ENCODE assay signal across 9 cellular contexts in genomic region chr4:168877407-168877778, GRCh38.
A peak's percentile ranks its signal among the peaks of the same experiment; 100 is the strongest.
DNase-seq lines count a peak whose midpoint lies in the region; ATAC-seq, FAIRE-seq and TF ChIP-seq lines count a peak whose summit lies in the region.
"Had no signal": no experiment of that assay in that cellular context is flagged by ENCODE, and none has a peak within 500 bp of the region (broad histone marks: within the 10 kb centered on the region; RNA-seq: fewer than 3 reads in every experiment).

No MANE protein-coding gene starts in this region.

- H3K9ac ChIP-seq in adipocyte (ENCODE audit: low read length) (peak overlapping the region; percentile 81), keratinocyte (ENCODE audit: control insufficient read depth, extremely low read depth, insufficient read depth, low read length) (peak overlapping the region; percentile 8)

- H3K4me3 ChIP-seq in adipocyte (ENCODE audit: low read length): peak overlapping the region; percentile 19
- no peak overlapping the region for H3K4me3 ChIP-seq in keratinocyte (ENCODE audit: control insufficient read depth in 2 of 3, extremely low read depth in 1 of 3, insufficient read depth in 2 of 3, low read depth in 1 of 3, low read length in 3 of 3)
- peak overlapping the region in 7 of 8 donors; percentile 34 to 70 (median 46) for H3K4me3 ChIP-seq in spleen
- no peak overlapping the region for H3K4me3 ChIP-seq in PC-9

- H3K9me3 ChIP-seq in adipocyte (ENCODE audit: control insufficient read depth, low read length) (no peaks in the 10 kb centered on the region), keratinocyte (ENCODE audit: control insufficient read depth, low read depth, low read length) (no peaks in the 10 kb centered on the region), spleen (no peaks in the 10 kb centered on the region), PC-9 (ENCODE audit: insufficient read depth, low read depth) (no peaks in the 10 kb centered on the region; the same call in 1 of the 2 replicates)

- DNase-seq in adipocyte (ENCODE audit: low read depth): no peak
- DNase-seq in keratinocyte (ENCODE audit: low read depth, low spot score): no peak
- DNase-seq in spleen: no peak
- no peak for DNase-seq in stimulated activated CD4-positive, alpha-beta T cell treated with anti-CD3 and anti-CD28 coated beads, Interleukin-4, amount 100 ng/mL, for 24 hours
- no peak for DNase-seq in PC-9
- DNase-seq: NCI-H446 treated with DMSO at 0.1 percent for 48 hours had no signal

- no peak for TF ChIP-seq POLR2A in spleen (IDR thresholded peaks at IDR 0.05)

- H3K79me2 ChIP-seq in keratinocyte (ENCODE audit: control insufficient read depth, insufficient read depth, low read length) (peaks cover 84% of the 10 kb centered on the region), PC-9 (ENCODE audit: low read depth) (no peaks in the 10 kb centered on the region)

- no peaks in the 10 kb centered on the region for H3K9me1 ChIP-seq in keratinocyte (ENCODE audit: control insufficient read depth, extremely low read depth, insufficient read depth, low read length)

- POLR2A ChIA-PET in PC-9 (lab: Charles Lee; ENCODE audit: unreplicated experiment): no interaction called here

- H3K4me2 ChIP-seq in keratinocyte (ENCODE audit: control insufficient read depth, extremely low read depth, insufficient read depth, low read depth, low read length): peak overlapping the region; percentile 59
- no peak overlapping the region for H3K4me2 ChIP-seq in PC-9

- H2AFZ ChIP-seq in keratinocyte (ENCODE audit: control insufficient read depth, low read length) (no peak overlapping the region), PC-9 (no peak overlapping the region)

- no peaks in the 10 kb centered on the region for H3K9me2 ChIP-seq in PC-9 (ENCODE audit: insufficient read depth)

- intact Hi-C loops in spleen (cut with DNase I; ENCODE audit: low total_unique reads): no loop called here
- intact Hi-C loops in PC-9 (cut with micrococcal nuclease; ENCODE audit: unreplicated experiment): loop anchor here (5.0 kb wide), 2 partner anchors 90 to 245 kb away; no protein-coding TSS in a partner anchor

- peaks cover 12% of the 10 kb centered on the region for H3K36me3 ChIP-seq in adipocyte (ENCODE audit: control insufficient read depth, insufficient read depth, low read length, severe bottlenecking)
- peaks cover 14 to 28% of the 10 kb centered on the region in 2 experiments for H3K36me3 ChIP-seq in keratinocyte (ENCODE audit: control insufficient read depth in 2 of 2, extremely low read depth in 1 of 2, insufficient read depth in 2 of 2, low read length in 2 of 2)
- H3K36me3 ChIP-seq in spleen: peaks cover 0 to 8% (median 0%) of the 10 kb centered on the region in 6 donors
- peaks cover 8% of the 10 kb centered on the region; the same call in 1 of the 2 replicates for H3K36me3 ChIP-seq in PC-9 (ENCODE audit: low read depth)

- H3K4me1 ChIP-seq in adipocyte (ENCODE audit: control insufficient read depth, insufficient read depth, low read length) (peaks cover 40% of the 10 kb centered on the region), keratinocyte (ENCODE audit: control insufficient read depth, extremely low read depth, insufficient read depth, low read length) (peaks cover 9% of the 10 kb centered on the region), spleen (peaks cover 16 to 65% (median 34%) of the 10 kb centered on the region in 6 donors), PC-9 (replicated peaks; ENCODE audit: insufficient read depth) (no peaks in the 10 kb centered on the region)

- no peak for TF ChIP-seq CTCF in keratinocyte (optimal IDR thresholded peaks at IDR 0.05 in 1 of 3, IDR thresholded peaks at IDR 0.05 in 1 of 3, conservative IDR thresholded peaks at IDR 0.05 in 1 of 3; ENCODE audit: extremely low read depth in 1 of 3, insufficient read depth in 2 of 3, low read length in 3 of 3)
- TF ChIP-seq CTCF in spleen (IDR thresholded peaks at IDR 0.05 in 8 of 11, conservative IDR thresholded peaks at IDR 0.05 in 3 of 11): no peak
- TF ChIP-seq CTCF in PC-9 (conservative IDR thresholded peaks at IDR 0.05): no peak

- CTCF ChIA-PET in PC-9 (lab: Charles Lee): no interaction called here

- ATAC-seq in HG02759 (IDR thresholded peaks at IDR 0.05; ENCODE audit: unreplicated experiment) (peak; percentile 0), HG02970 (IDR thresholded peaks at IDR 0.05; ENCODE audit: low FRiP score, unreplicated experiment) (no peak)
- ATAC-seq in activated CD4-positive, CD25-positive, alpha-beta regulatory T cell treated with anti-CD3 and anti-CD28 coated beads, Interleukin-2, amount 50 U/mL, for 24 hours: no peak

- H4K20me1 ChIP-seq in keratinocyte (ENCODE audit: control insufficient read depth, extremely low read depth, insufficient read depth, low read length): peaks cover 6% of the 10 kb centered on the region
- no peaks in the 10 kb centered on the region for H4K20me1 ChIP-seq in PC-9 (ENCODE audit: insufficient read depth)

- H3F3A ChIP-seq in PC-9 (ENCODE audit: insufficient read depth, low read depth): peaks cover 10% of the 10 kb centered on the region; the same call in 1 of the 2 replicates

- H3K27me3 ChIP-seq in adipocyte (replicated peaks; ENCODE audit: control insufficient read depth, insufficient read depth, low read length) (no peaks in the 10 kb centered on the region), keratinocyte (ENCODE audit: control insufficient read depth, extremely low read depth, insufficient read depth, low read length) (no peaks in the 10 kb centered on the region), spleen (replicated peaks in 1 of 7) (peaks cover 0 to 28% (median 7%) of the 10 kb centered on the region in 7 donors), PC-9 (ENCODE audit: insufficient read depth, low read depth) (no peaks in the 10 kb centered on the region)

- FAIRE-seq in keratinocyte (lab: Jason Lieb, UNC): no peak

- dilution Hi-C loops in keratinocyte (cut with MboI; ENCODE audit: extremely low pct_ligation_motif_present, low sequenced_read_pairs): no loop called here

- BruUV-seq in PC-9 (replicated peaks; lab: Mats Ljungman, UMichigan): no TSS peak

- whole genome bisulfite sequencing in spleen, 5 donors: 34 to 41% (median 40%) methylated on average over 9 to 10 of the region's 10 CpGs

- H3K27ac ChIP-seq in keratinocyte (ENCODE audit: control insufficient read depth, insufficient read depth, low read length) (no peak overlapping the region), spleen (peak overlapping the region in 6 of 8 donors; percentile 76 to 82 (median 80)), PC-9 (no peak overlapping the region)

Comparison
In these comparisons a context has a peak if more than half of its experiments do, and no peak if none do; other contexts are left out.
1. H3K4me3 ChIP-seq: peak in adipocyte (single experiment) and spleen (7 of 8); none in keratinocyte (0 of 3) and PC-9 (single experiment).
2. H3K27ac ChIP-seq: peak in spleen (6 of 8); none in keratinocyte (single experiment) and PC-9 (single experiment).